ENCODE assay signal across 10 cellular contexts in genomic region chr9:95116002-95116819, GRCh38.
DNase-seq lines count a peak whose midpoint lies in the region; ATAC-seq and TF ChIP-seq lines count a peak whose summit lies in the region.
"Had no signal": no experiment of that assay in that cellular context is flagged by ENCODE, and none has a peak within 500 bp of the region (broad histone marks: within the 10 kb centered on the region; RNA-seq: fewer than 3 reads in every experiment).

No MANE protein-coding gene starts in this region.

- H3K9me3 ChIP-seq in OCI-LY7 (ENCODE audit: low read length) = no peaks in the 10 kb centered on the region
- H3K9me3 ChIP-seq: neutrophil had no signal

- H3K4me3 ChIP-seq in OCI-LY7 (ENCODE audit: low read depth, low read length, poor library complexity, severe bottlenecking) = no peak overlapping the region

- H2AFZ ChIP-seq in OCI-LY7 (ENCODE audit: low read length) = no peak overlapping the region

- no peak overlapping the region for H3K4me2 ChIP-seq in OCI-LY7 (ENCODE audit: low read length)

- peak; percentile 23 for DNase-seq in ELR (ENCODE audit: low read depth)
- DNase-seq in OCI-LY7 (ENCODE audit: low spot score) = no peak
- no peak for DNase-seq in omental fat pad (ENCODE audit: low spot score)
- no peak for DNase-seq in NK-92 treated with Interleukin-12 subunit alpha and Interleukin-12 subunit beta, amount 100 ng/mL, for 24 hours (lab: John Stamatoyannopoulos, UW)
- DNase-seq in dedifferentiated amniotic fluid mesenchymal stem cell (ENCODE audit: extremely low spot score) = no peak
- DNase-seq in HCEC 1CT = no peak
- DNase-seq: amniotic stem cell had no signal

- TF ChIP-seq CTCF in OCI-LY7 (conservative IDR thresholded peaks at IDR 0.05; ENCODE audit: low read length) (peak; percentile 41; the same call in 1 of the 2 replicates), omental fat pad (IDR thresholded peaks at IDR 0.05) (no peak)

- no TSS peak for BruUV-seq in OCI-LY7 (replicated peaks; lab: Mats Ljungman, UMichigan)

- no peaks in the 10 kb centered on the region for H3K9me2 ChIP-seq in OCI-LY7 (ENCODE audit: insufficient read depth, low read length)

- POLR2A ChIA-PET in OCI-LY7 (lab: Charles Lee) = interaction anchor here (0.6 to 1.6 kb wide), 2 partner anchors 10 to 39 kb away, joined by 3 to 6 read pairs; no protein-coding TSS in a partner anchor

- no peak overlapping the region for H3K27ac ChIP-seq in OCI-LY7 (ENCODE audit: low read depth, low read length, poor library complexity, severe bottlenecking)
- H3K27ac ChIP-seq: neutrophil had no signal

- H3K4me1 ChIP-seq in OCI-LY7 (ENCODE audit: insufficient read depth, low read length, poor library complexity, severe bottlenecking) = no peaks in the 10 kb centered on the region

- intact Hi-C loops in OCI-LY7 (cut with micrococcal nuclease; ENCODE audit: unreplicated experiment) = no loop called here

- H3K36me3 ChIP-seq in OCI-LY7 (ENCODE audit: insufficient read depth, low read length) = no peaks in the 10 kb centered on the region
- H3K36me3 ChIP-seq: neutrophil had no signal

- peak; percentile 65 for ATAC-seq in esophagus mucosa
- ATAC-seq in omental fat pad (ENCODE audit: low FRiP score) = peak; percentile 8
- no peak for ATAC-seq in HG02870 (IDR thresholded peaks at IDR 0.05; ENCODE audit: unreplicated experiment)

- H3K79me2 ChIP-seq in OCI-LY7 (ENCODE audit: insufficient read depth, low read depth, low read length) = no peaks in the 10 kb centered on the region

- H4K20me1 ChIP-seq in OCI-LY7 (ENCODE audit: insufficient read depth, low read length) = no peaks in the 10 kb centered on the region

- CTCF ChIA-PET in OCI-LY7 (lab: Charles Lee; ENCODE audit: unreplicated experiment) = no interaction called here
